9 cellular contexts compared by ENCODE assay signal in genomic region chr2:17539993-17540812, GRCh38. TPM values are rescaled to one million over a fixed set of nuclear protein-coding genes. Genes with fewer than 3 reads are reported as not detected.
DNase-seq lines count a peak whose midpoint lies in the region; ATAC-seq and TF ChIP-seq lines count a peak whose summit lies in the region.
"Had no signal": no experiment of that assay in that cellular context is flagged by ENCODE, and none has a peak within 500 bp of the region (broad histone marks: within the 10 kb centered on the region; RNA-seq: fewer than 3 reads in every experiment).

TSS of gene VSNL1 (plus strand) at chr2:17540696. CDS start at chr2:17592075, 51,379 bp downstream.

- WGBS in sigmoid colon, 2 donors = 1 to 2% methylated on average over 48 of the region's 48 CpGs

- H3K36me3 ChIP-seq in brain microvascular endothelial cell (replicated peaks) = no peaks in the 10 kb centered on the region
- no peaks in the 10 kb centered on the region for H3K36me3 ChIP-seq in iPS-18a (ENCODE audit: control insufficient read depth, low read depth, low read length)
- H3K36me3 ChIP-seq in sigmoid colon = no peaks in the 10 kb centered on the region

- peak within 1 kb of the TSS; percentile 77 for H3K4me3 ChIP-seq in brain microvascular endothelial cell (ENCODE audit: low read depth, low read length)
- H3K4me3 ChIP-seq in iPS-18a (ENCODE audit: low read length) = peak within 1 kb of the TSS; percentile 89
- peak within 1 kb of the TSS; percentile 33 to 60 (median 51) for H3K4me3 ChIP-seq in sigmoid colon

- TF ChIP-seq POLR2A in sigmoid colon (IDR thresholded peaks at IDR 0.05) = no peak

- no peak for TF ChIP-seq EP300 in sigmoid colon (IDR thresholded peaks at IDR 0.05)

- peak; percentile 40 for DNase-seq in DMS114 treated with DMSO at 0.1 percent for 48 hours (lab: John Stamatoyannopoulos, UW; ENCODE audit: unreplicated experiment)
- DNase-seq in NCI-H146 treated with DMSO at 0.1 percent for 48 hours (lab: John Stamatoyannopoulos, UW; ENCODE audit: unreplicated experiment) = peak; percentile 60
- DNase-seq in brain microvascular endothelial cell = peak; percentile 80
- DNase-seq in sigmoid colon = peak; percentile 84
- DNase-seq in KG1 (lab: John Stamatoyannopoulos, UW) = no peak
- no peak for DNase-seq in activated gamma-delta T cell treated with Interleukin-2 at 50 U/mL for 16 hours

- H3K4me1 ChIP-seq in iPS-18a (ENCODE audit: control insufficient read depth, low read depth, low read length) (peaks cover 41% of the 10 kb centered on the region), sigmoid colon (peaks cover 0 to 33% (median 25%) of the 10 kb centered on the region in 4 donors)

- H3K27ac ChIP-seq in brain microvascular endothelial cell (no peak within 1 kb of the TSS), iPS-18a (ENCODE audit: low read length) (peak within 1 kb of the TSS; percentile 40), sigmoid colon (peak within 1 kb of the TSS; percentile 56 to 85 (median 74))

- H3K27me3 ChIP-seq in brain microvascular endothelial cell (replicated peaks) = no peaks in the 10 kb centered on the region
- peaks cover 36% of the 10 kb centered on the region for H3K27me3 ChIP-seq in iPS-18a (ENCODE audit: control insufficient read depth, insufficient read depth, low read length)
- H3K27me3 ChIP-seq in sigmoid colon = peaks cover 0 to 26% (median 3%) of the 10 kb centered on the region in 3 donors

- H3K9me3 ChIP-seq in iPS-18a (ENCODE audit: control insufficient read depth, low read depth, low read length) (no peaks in the 10 kb centered on the region), sigmoid colon (no peaks in the 10 kb centered on the region)

- no peak for ATAC-seq in GM18867 (IDR thresholded peaks at IDR 0.05; ENCODE audit: unreplicated experiment)

- intact Hi-C loops in sigmoid colon (cut with DNase I) = loop anchor here (2.0 kb wide), 1 partner anchor 21 kb away; the partner anchor contains the start of gene RAD51AP2

- peak within 1 kb of the TSS; percentile 83 for H3K9ac ChIP-seq in iPS-18a (ENCODE audit: low read length)

- peak; percentile 23 for TF ChIP-seq CTCF in brain microvascular endothelial cell (IDR thresholded peaks at IDR 0.05; ENCODE audit: low read depth, low read length, missing control alignments)
- TF ChIP-seq CTCF in sigmoid colon (IDR thresholded peaks at IDR 0.05) = no peak

- in situ Hi-C loops in brain microvascular endothelial cell (cut with HindIII; ENCODE audit: low pct_ligation_motif_present, low sequenced_read_pairs) = no loop called here

RNA-seq across cellular contexts. Expression of gene VSNL1, which starts in this region (rescaled TPM):
- total RNA-seq in sigmoid colon = 1 to 10 TPM in 1 of 4 donors, under 1 TPM in 2, not detected in 1; 0.27 to 1.1 (median 0.36) TPM
- polyA plus RNA-seq in sigmoid colon = 1 to 10 TPM in 2 of 3 donors, not detected in 1; 3.5 to 5.1 TPM
- total RNA-seq: mononuclear cell had no signal

Comparison
In these comparisons a context has a peak if more than half of its experiments do, and no peak if none do; other contexts are left out.
1. DNase-seq: peak in DMS114 treated with DMSO at 0.1 percent for 48 hours (single experiment), NCI-H146 treated with DMSO at 0.1 percent for 48 hours (single experiment), brain microvascular endothelial cell (single experiment) and sigmoid colon (single experiment); none in KG1 (single experiment) and activated gamma-delta T cell treated with Interleukin-2 at 50 U/mL for 16 hours (single experiment).
2. Peak in every context shown above with its lines, with median percentiles within 50 percentile points of each other: H3K4me3 ChIP-seq.